ENCODE assay signal across 11 cellular contexts in genomic region chr19:30704716-30705115, GRCh38.
"Had no signal": no experiment of that assay in that cellular context is flagged by ENCODE, and none has a peak within 500 bp of the region (broad histone marks: within the 10 kb centered on the region; RNA-seq: fewer than 3 reads in every experiment).

No MANE protein-coding gene starts in this region.

- H3K9me3 ChIP-seq: HAP-1 had no signal

- FAIRE-seq: H1, H54 had no signal

- ATAC-seq: GM23338, HCT116 had no signal

- H3K27ac ChIP-seq: GM23248 had no signal

- H3K4me3 ChIP-seq: GM23248, GM23338, HAP-1 had no signal

- H3K9ac ChIP-seq: GM23248 had no signal

- DNase-seq: GM23248, GOT3, H7, H9, HCEC 1CT, HFFc6 had no signal

- H3K36me3 ChIP-seq: HAP-1 had no signal

- H3K4me1 ChIP-seq: HAP-1 had no signal

- H3K4me2 ChIP-seq: GM23338 had no signal

- H2AFZ ChIP-seq: GM23248, GM23338 had no signal
